In the genomic region with DNA sequence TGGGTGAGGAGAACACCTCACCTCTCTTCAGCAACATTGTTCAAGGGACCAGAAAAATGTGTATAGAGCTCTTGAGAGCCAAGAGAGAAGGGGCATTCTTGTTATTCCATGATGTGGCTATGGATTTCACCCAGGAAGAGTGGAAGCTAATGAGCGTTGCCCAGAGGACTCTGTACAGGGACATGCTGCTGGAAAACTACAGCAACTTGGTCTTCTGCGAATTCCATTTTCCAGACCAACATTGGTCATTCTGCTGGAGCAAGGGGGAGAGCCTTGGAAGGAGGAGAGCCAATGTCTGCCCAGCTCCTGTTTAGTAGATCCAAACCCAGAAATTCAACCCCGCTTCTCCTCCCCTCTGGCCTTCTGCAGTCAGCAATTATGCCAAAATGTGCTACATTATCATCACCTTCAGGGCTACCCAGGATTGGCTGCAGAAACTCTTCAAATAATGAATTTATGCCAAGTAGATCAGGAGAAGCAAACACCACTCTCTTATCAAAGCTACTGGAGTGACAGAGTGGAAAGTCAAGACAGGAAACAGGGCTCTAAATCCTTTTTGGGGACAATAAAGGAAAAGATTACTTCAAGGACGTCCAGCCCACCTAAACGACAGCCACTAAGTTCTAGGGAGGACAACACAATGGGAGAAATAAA, we compare ENCODE assay signal across 15 cellular contexts.
DNase-seq lines count a peak whose midpoint lies in the region; ATAC-seq and TF ChIP-seq lines count a peak whose summit lies in the region.
"Had no signal": no experiment of that assay in that cellular context is flagged by ENCODE, and none has a peak within 500 bp of the region (broad histone marks: within the 10 kb centered on the region; RNA-seq: fewer than 3 reads in every experiment).

No MANE protein-coding gene starts in this region.

- H3K18ac ChIP-seq in mesenchymal stem cell (ENCODE audit: low read depth in 1 of 2, low read length in 2 of 2), result peak overlapping the region in 1 of 2 experiments; percentile 29

- peak overlapping the region; percentile 69 to 96 for H2BK12ac ChIP-seq in mesenchymal stem cell (ENCODE audit: low read length in 2 of 2)

- no peak for TF ChIP-seq POLR2A in stomach (IDR thresholded peaks at IDR 0.05)

- WGBS in mesenchymal stem cell, result 82% methylated on average over 5 of the region's 5 CpGs
- 25 to 53% (median 35%) methylated on average over 5 of the region's 5 CpGs for WGBS in stomach, 5 donors

- H3K9me3 ChIP-seq in mesenchymal stem cell (ENCODE audit: control insufficient read depth, low read length) (no peaks in the 10 kb centered on the region), stomach (no peaks in the 10 kb centered on the region)
- H3K9me3 ChIP-seq: BE2C had no signal

- H3K14ac ChIP-seq in mesenchymal stem cell (ENCODE audit: low read length in 2 of 2), result no peak overlapping the region

- no peak overlapping the region for H3K23ac ChIP-seq in mesenchymal stem cell (ENCODE audit: low read length in 2 of 2)

- H2AK5ac ChIP-seq in mesenchymal stem cell (ENCODE audit: low read length, severe bottlenecking), result no peak overlapping the region

- H2BK5ac ChIP-seq in mesenchymal stem cell (ENCODE audit: low read depth, low read length, poor library complexity, severe bottlenecking), result no peak overlapping the region

- H2BK15ac ChIP-seq in mesenchymal stem cell (ENCODE audit: low read depth, poor library complexity, severe bottlenecking), result peak overlapping the region; percentile 93

- no peak for TF ChIP-seq CTCF in stomach (IDR thresholded peaks at IDR 0.05)

- peak overlapping the region in 1 of 2 experiments; percentile 78 for H3K4ac ChIP-seq in mesenchymal stem cell (ENCODE audit: low read depth in 1 of 2, low read length in 2 of 2)

- H2AFZ ChIP-seq in mesenchymal stem cell (ENCODE audit: low read depth, low read length), result peak overlapping the region; percentile 36

- intact Hi-C loops in stomach (cut with DNase I; ENCODE audit: low total_unique reads), result no loop called here

- peak overlapping the region; percentile 5 for H4K91ac ChIP-seq in mesenchymal stem cell (ENCODE audit: low read length)

- peak; percentile 47; the same call in 1 of the 3 replicates for ATAC-seq in SK-N-SH treated with all-trans-retinoic acid at 6 μM for 48 hours
- ATAC-seq in GM18498 (IDR thresholded peaks at IDR 0.05; ENCODE audit: unreplicated experiment), result no peak
- no peak for ATAC-seq in GM19035 (IDR thresholded peaks at IDR 0.05; ENCODE audit: unreplicated experiment)
- ATAC-seq: Panc1 had no signal

- no peaks in the 10 kb centered on the region for H3K4me1 ChIP-seq in mesenchymal stem cell (ENCODE audit: control insufficient read depth, insufficient read depth, low read depth, low read length)
- peaks cover 0 to 19% (median 0%) of the 10 kb centered on the region in 4 donors for H3K4me1 ChIP-seq in stomach
- H3K4me1 ChIP-seq: BE2C had no signal

- TF ChIP-seq EP300 in stomach (IDR thresholded peaks at IDR 0.05), result no peak

- H3K9ac ChIP-seq in mesenchymal stem cell (ENCODE audit: low read length), result no peak overlapping the region

- DNase-seq in HK-2 (ENCODE audit: unreplicated experiment) (peak; percentile 0), mesenchymal stem cell (no peak), stomach (peak; percentile 27), EL (no peak)
- DNase-seq: BE2C; CD4-positive, alpha-beta memory T cell; DMS79 treated with DMSO at 0.1 percent for 48 hours; GDM1; Karpas-422; NCI-H1930; NCI-H2171 had no signal

- H4K8ac ChIP-seq in mesenchymal stem cell (ENCODE audit: low read length), result peak overlapping the region; percentile 27

- H3K4me3 ChIP-seq in mesenchymal stem cell (ENCODE audit: insufficient read depth in 1 of 2, low read depth in 1 of 2, low read length in 2 of 2) (no peak overlapping the region), stomach (no peak overlapping the region)

- peaks cover 0 to 2% of the 10 kb centered on the region in 2 experiments for H3K27me3 ChIP-seq in mesenchymal stem cell (ENCODE audit: control insufficient read depth in 1 of 2, insufficient read depth in 1 of 2, low read length in 2 of 2)
- H3K27me3 ChIP-seq in stomach, result no peaks in the 10 kb centered on the region
- H3K27me3 ChIP-seq: BE2C had no signal

- H3K4me2 ChIP-seq in mesenchymal stem cell (ENCODE audit: low read length, poor library complexity, severe bottlenecking), result no peak overlapping the region

- H3K79me1 ChIP-seq in mesenchymal stem cell (replicated peaks; ENCODE audit: low read length, poor library complexity, severe bottlenecking), result no peaks in the 10 kb centered on the region

- no peaks in the 10 kb centered on the region for H3K36me3 ChIP-seq in mesenchymal stem cell (ENCODE audit: control insufficient read depth in 1 of 2, insufficient read depth in 2 of 2, low read depth in 1 of 2, low read length in 2 of 2)
- H3K36me3 ChIP-seq in stomach, result no peaks in the 10 kb centered on the region
- H3K36me3 ChIP-seq: BE2C had no signal

- H3K27ac ChIP-seq in mesenchymal stem cell (ENCODE audit: low read length, poor library complexity, severe bottlenecking), result no peak overlapping the region
- peak overlapping the region; percentile 30 to 78 (median 63) for H3K27ac ChIP-seq in stomach

- H2BK120ac ChIP-seq in mesenchymal stem cell (ENCODE audit: low read depth, low read length), result peak overlapping the region; percentile 39

TF ChIP-seq in SK-N-SH treated with all-trans-retinoic acid at 6 μM for 48 hours, 23 proteins besides CTCF, POLR2A, EP300 and RAD21 (continues in another document):
- no peak for TF ChIP-seq ZFP30 (CRISPR knock-in tag; IDR thresholded peaks at IDR 0.05)
- TF ChIP-seq CSDC2 (CRISPR knock-in tag; IDR thresholded peaks at IDR 0.05), result no peak
- no peak for TF ChIP-seq ARNTL (CRISPR knock-in tag; IDR thresholded peaks at IDR 0.05; ENCODE audit: borderline replicate concordance, low read depth)
- TF ChIP-seq, protein P1, sequence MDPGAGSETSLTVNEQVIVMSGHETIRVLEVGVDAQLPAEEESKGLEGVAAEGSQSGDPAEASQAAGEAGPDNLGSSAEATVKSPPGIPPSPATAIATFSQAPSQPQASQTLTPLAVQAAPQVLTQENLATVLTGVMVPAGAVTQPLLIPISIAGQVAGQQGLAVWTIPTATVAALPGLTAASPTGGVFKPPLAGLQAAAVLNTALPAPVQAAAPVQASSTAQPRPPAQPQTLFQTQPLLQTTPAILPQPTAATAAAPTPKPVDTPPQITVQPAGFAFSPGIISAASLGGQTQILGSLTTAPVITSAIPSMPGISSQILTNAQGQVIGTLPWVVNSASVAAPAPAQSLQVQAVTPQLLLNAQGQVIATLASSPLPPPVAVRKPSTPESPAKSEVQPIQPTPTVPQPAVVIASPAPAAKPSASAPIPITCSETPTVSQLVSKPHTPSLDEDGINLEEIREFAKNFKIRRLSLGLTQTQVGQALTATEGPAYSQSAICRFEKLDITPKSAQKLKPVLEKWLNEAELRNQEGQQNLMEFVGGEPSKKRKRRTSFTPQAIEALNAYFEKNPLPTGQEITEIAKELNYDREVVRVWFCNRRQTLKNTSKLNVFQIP (CRISPR knock-in tag; IDR thresholded peaks at IDR 0.05; ENCODE audit: borderline replicate concordance, low read depth), result no peak
- TF ChIP-seq, protein P2, sequence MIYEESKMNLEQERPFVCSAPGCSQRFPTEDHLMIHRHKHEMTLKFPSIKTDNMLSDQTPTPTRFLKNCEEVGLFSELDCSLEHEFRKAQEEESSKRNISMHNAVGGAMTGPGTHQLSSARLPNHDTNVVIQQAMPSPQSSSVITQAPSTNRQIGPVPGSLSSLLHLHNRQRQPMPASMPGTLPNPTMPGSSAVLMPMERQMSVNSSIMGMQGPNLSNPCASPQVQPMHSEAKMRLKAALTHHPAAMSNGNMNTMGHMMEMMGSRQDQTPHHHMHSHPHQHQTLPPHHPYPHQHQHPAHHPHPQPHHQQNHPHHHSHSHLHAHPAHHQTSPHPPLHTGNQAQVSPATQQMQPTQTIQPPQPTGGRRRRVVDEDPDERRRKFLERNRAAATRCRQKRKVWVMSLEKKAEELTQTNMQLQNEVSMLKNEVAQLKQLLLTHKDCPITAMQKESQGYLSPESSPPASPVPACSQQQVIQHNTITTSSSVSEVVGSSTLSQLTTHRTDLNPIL (CRISPR knock-in tag; IDR thresholded peaks at IDR 0.05; ENCODE audit: low read depth), result no peak
- TF ChIP-seq GLIS3 (CRISPR knock-in tag; IDR thresholded peaks at IDR 0.05), result no peak
- TF ChIP-seq ESRRG (CRISPR knock-in tag; IDR thresholded peaks at IDR 0.05), result no peak
- TF ChIP-seq, protein P3, sequence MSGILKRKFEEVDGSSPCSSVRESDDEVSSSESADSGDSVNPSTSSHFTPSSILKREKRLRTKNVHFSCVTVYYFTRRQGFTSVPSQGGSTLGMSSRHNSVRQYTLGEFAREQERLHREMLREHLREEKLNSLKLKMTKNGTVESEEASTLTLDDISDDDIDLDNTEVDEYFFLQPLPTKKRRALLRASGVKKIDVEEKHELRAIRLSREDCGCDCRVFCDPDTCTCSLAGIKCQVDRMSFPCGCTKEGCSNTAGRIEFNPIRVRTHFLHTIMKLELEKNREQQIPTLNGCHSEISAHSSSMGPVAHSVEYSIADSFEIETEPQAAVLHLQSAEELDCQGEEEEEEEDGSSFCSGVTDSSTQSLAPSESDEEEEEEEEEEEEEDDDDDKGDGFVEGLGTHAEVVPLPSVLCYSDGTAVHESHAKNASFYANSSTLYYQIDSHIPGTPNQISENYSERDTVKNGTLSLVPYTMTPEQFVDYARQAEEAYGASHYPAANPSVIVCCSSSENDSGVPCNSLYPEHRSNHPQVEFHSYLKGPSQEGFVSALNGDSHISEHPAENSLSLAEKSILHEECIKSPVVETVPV (CRISPR knock-in tag; IDR thresholded peaks at IDR 0.05), result no peak
- no peak for TF ChIP-seq ZNF565 (CRISPR knock-in tag; conservative IDR thresholded peaks at IDR 0.05; ENCODE audit: low read depth)
- no peak for TF ChIP-seq ZFP3 (CRISPR knock-in tag; IDR thresholded peaks at IDR 0.05)
- no peak for TF ChIP-seq ZNF8 (CRISPR knock-in tag; IDR thresholded peaks at IDR 0.05)
- no peak for TF ChIP-seq ISL1 (CRISPR knock-in tag; IDR thresholded peaks at IDR 0.05)
- no peak for TF ChIP-seq TCF4 (CRISPR knock-in tag; IDR thresholded peaks at IDR 0.05; ENCODE audit: borderline replicate concordance)
- TF ChIP-seq OSR1 (CRISPR knock-in tag; IDR thresholded peaks at IDR 0.05), result no peak
- no peak for TF ChIP-seq ZNF70 (CRISPR knock-in tag; IDR thresholded peaks at IDR 0.05)

Comparison
In these comparisons a context has a peak if more than half of its experiments do, and no peak if none do; other contexts are left out.
1. DNase-seq: peak in HK-2 (single experiment) and stomach (single experiment); none in mesenchymal stem cell (single experiment) and EL (single experiment).